ENCODE assay signal across 10 cellular contexts in the genomic region with DNA sequence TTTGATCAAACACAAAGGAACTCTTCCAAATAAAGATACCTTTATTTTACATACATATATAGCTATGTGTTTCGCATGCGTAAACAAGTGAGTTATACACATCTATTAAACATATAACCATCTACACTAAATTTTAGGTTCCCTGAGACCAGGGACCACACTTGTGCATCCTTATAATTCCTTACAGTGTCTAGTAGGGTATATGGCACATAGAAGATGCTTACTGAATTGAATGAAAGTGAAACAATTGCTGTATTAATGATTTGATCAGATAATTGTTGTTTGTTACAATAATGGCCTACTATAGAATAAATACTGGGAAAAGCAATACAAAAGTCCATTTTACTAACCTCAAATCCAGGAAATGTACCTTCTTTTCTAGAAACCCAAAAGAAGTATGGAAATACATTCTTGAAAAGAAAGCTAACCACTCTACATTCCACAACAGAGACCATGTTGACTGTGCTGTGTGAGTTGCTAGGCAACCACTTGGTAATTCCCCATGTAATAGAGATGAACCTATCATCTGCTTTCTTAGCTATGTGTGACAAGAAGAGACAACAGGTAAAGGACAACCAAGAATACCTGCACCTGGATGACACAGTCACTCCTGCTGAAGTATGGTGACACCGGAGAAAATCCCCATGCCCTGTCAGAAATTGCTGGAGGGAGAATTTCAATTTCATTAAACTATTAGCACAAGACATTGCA. TPM values are rescaled to one million over a fixed set of nuclear protein-coding genes. Genes with fewer than 3 reads are reported as not detected.
DNase-seq lines count a peak whose midpoint lies in the region; ATAC-seq and TF ChIP-seq lines count a peak whose summit lies in the region.
"Had no signal": no experiment of that assay in that cellular context is flagged by ENCODE, and none has a peak within 500 bp of the region (broad histone marks: within the 10 kb centered on the region; RNA-seq: fewer than 3 reads in every experiment).

No MANE protein-coding gene starts in this region.

- no peaks in the 10 kb centered on the region for H3K36me3 Mint-ChIP-seq in activated CD8-positive, alpha-beta memory T cell treated with anti-CD3 and anti-CD28 coated beads, Interleukin-2, amount 10 ng/mL, durations not matched to agents 7 days and 5 days

- no peaks in the 10 kb centered on the region for H3K36me3 ChIP-seq in mammary epithelial cell (ENCODE audit: insufficient read depth, low read length)
- H3K36me3 ChIP-seq: heart left ventricle had no signal

- BruUV-seq in mammary epithelial cell (replicated peaks; lab: Mats Ljungman, UMichigan), result no TSS peak

- CTCF ChIA-PET in activated CD8-positive, alpha-beta memory T cell treated with anti-CD3 and anti-CD28 coated beads, Interleukin-2, amount 10 ng/mL, durations not matched to agents 7 days and 5 days (lab: Charles Lee), result interaction anchor here (1.1 to 8.4 kb wide), 6 partner anchors 9 to 213 kb away, joined by 4 to 84 read pairs (median 6); no protein-coding TSS in a partner anchor
- CTCF ChIA-PET in mammary epithelial cell (lab: Charles Lee; ENCODE audit: low non-redundant PET), result interaction anchor here (1.3 kb wide), 1 partner anchor 210 kb away, joined by 5 read pairs; no protein-coding TSS in a partner anchor

- no peaks in the 10 kb centered on the region for H3K9me3 Mint-ChIP-seq in activated CD8-positive, alpha-beta memory T cell treated with anti-CD3 and anti-CD28 coated beads, Interleukin-2, amount 10 ng/mL, durations not matched to agents 7 days and 5 days (ENCODE audit: low read depth)

- no peak overlapping the region for H2AFZ ChIP-seq in mammary epithelial cell (ENCODE audit: low read depth, low read length)

- H3K27me3 ChIP-seq in mammary epithelial cell (ENCODE audit: insufficient read depth, low read length), result no peaks in the 10 kb centered on the region
- H3K27me3 ChIP-seq: heart left ventricle had no signal

- intact Hi-C loops in mammary epithelial cell (cut with micrococcal nuclease), result no loop called here

- peaks cover 23% of the 10 kb centered on the region for H3K4me1 ChIP-seq in mammary epithelial cell (ENCODE audit: insufficient read depth, low read length)

- no peak overlapping the region for H3K4me3 Mint-ChIP-seq in activated CD8-positive, alpha-beta memory T cell treated with anti-CD3 and anti-CD28 coated beads, Interleukin-2, amount 10 ng/mL, durations not matched to agents 7 days and 5 days
- H3K4me3 Mint-ChIP-seq: CD8-positive, alpha-beta memory T cell had no signal

- peak; percentile 42 for ATAC-seq in activated CD8-positive, alpha-beta memory T cell treated with anti-CD3 and anti-CD28 coated beads, Interleukin-2, amount 10 ng/mL, durations not matched to agents 7 days and 5 days
- ATAC-seq in HG03378 (IDR thresholded peaks at IDR 0.05; ENCODE audit: unreplicated experiment), result peak; percentile 50

- H3K27ac ChIP-seq in mammary epithelial cell (ENCODE audit: insufficient read depth, low read depth, low read length) (peak overlapping the region; percentile 21), caudate nucleus (ENCODE audit: low read depth, low read length) (no peak overlapping the region)

- peaks cover 7% of the 10 kb centered on the region for H3K4me1 Mint-ChIP-seq in activated CD8-positive, alpha-beta memory T cell treated with anti-CD3 and anti-CD28 coated beads, Interleukin-2, amount 10 ng/mL, durations not matched to agents 7 days and 5 days

- H3K27ac Mint-ChIP-seq in activated CD8-positive, alpha-beta memory T cell treated with anti-CD3 and anti-CD28 coated beads, Interleukin-2, amount 10 ng/mL, durations not matched to agents 7 days and 5 days, result no peak overlapping the region

- in situ Hi-C loops in mammary epithelial cell (cut with MboI; ENCODE audit: low sequenced_read_pairs in 2 of 2), result loop anchor here (25.0 kb wide), 1 partner anchor 374 kb away; no protein-coding TSS in a partner anchor

- dilution Hi-C loops in mammary epithelial cell (cut with HindIII; ENCODE audit: low sequenced_read_pairs), result loop anchor here (5.0 kb wide), 1 partner anchor 369 kb away; no protein-coding TSS in a partner anchor

- no peak overlapping the region for H3K4me2 ChIP-seq in mammary epithelial cell (ENCODE audit: insufficient read depth, low read depth, low read length)

- TF ChIP-seq CTCF in mammary epithelial cell (conservative IDR thresholded peaks at IDR 0.05 in 1 of 2, IDR thresholded peaks at IDR 0.05 in 1 of 2; ENCODE audit: extremely low read depth in 1 of 2, insufficient read depth in 1 of 2, low read depth in 1 of 2, low read length in 2 of 2), result no peak

- H3K27me3 Mint-ChIP-seq in activated CD8-positive, alpha-beta memory T cell treated with anti-CD3 and anti-CD28 coated beads, Interleukin-2, amount 10 ng/mL, durations not matched to agents 7 days and 5 days, result peaks cover 23% of the 10 kb centered on the region

- WGBS in mammary epithelial cell (ENCODE audit: low coverage, missing lambda C conversion rate), result 65% methylated on average over 3 of the region's 3 CpGs

- H3K4me3 ChIP-seq in mammary epithelial cell (replicated peaks in 1 of 3; ENCODE audit: insufficient read depth in 1 of 3, low read depth in 2 of 3, low read length in 3 of 3), result no peak overlapping the region
- H3K4me3 ChIP-seq: heart left ventricle had no signal

- no peaks in the 10 kb centered on the region for H4K20me1 ChIP-seq in mammary epithelial cell (ENCODE audit: insufficient read depth, low read length)

- no peak overlapping the region for H3K9ac ChIP-seq in mammary epithelial cell (ENCODE audit: insufficient read depth, low read length)

- peaks cover 3% of the 10 kb centered on the region for H3K9me3 ChIP-seq in mammary epithelial cell (replicated peaks; ENCODE audit: insufficient read depth, low read length)

- DNase-seq in activated CD8-positive, alpha-beta memory T cell treated with anti-CD3 and anti-CD28 coated beads, Interleukin-2, amount 10 ng/mL, durations not matched to agents 7 days and 5 days, result no peak
- no peak for DNase-seq in activated CD8-positive, alpha-beta memory T cell treated with anti-CD3 and anti-CD28 coated beads for 24 hours
- DNase-seq in mammary epithelial cell (peak; percentile 76), renal cortical epithelial cell (ENCODE audit: low read depth) (peak; percentile 79), caudate nucleus (lab: John Stamatoyannopoulos, UW) (no peak), NCI-H1105 treated with DMSO at 0.1 percent for 48 hours (lab: John Stamatoyannopoulos, UW) (no peak), UCSD-AML1 (lab: John Stamatoyannopoulos, UW; ENCODE audit: unreplicated experiment) (no peak)
- DNase-seq: heart left ventricle had no signal

- no peaks in the 10 kb centered on the region for H3K79me2 ChIP-seq in mammary epithelial cell (ENCODE audit: insufficient read depth, low read length)

RNA-seq across cellular contexts. Expression of gene CIPC, which starts 11.9 kb away (rescaled TPM):
- 10 to 100 TPM; 11.3 to 12.0 TPM for total RNA-seq in activated CD8-positive, alpha-beta memory T cell treated with anti-CD3 and anti-CD28 coated beads, Interleukin-2, amount 10 ng/mL, durations not matched to agents 7 days and 5 days
- total RNA-seq in mammary epithelial cell (10 to 100 TPM; 11.6 to 30.2 TPM), renal cortical epithelial cell (16.8 and 21.8 TPM in 2 replicates)
- 9.9 TPM for polyA plus RNA-seq in mammary epithelial cell
- polyA minus RNA-seq in mammary epithelial cell, result 14.5 TPM

RNA-seq across cellular contexts. Expression of gene ZDHHC22, which starts 55.4 kb away (rescaled TPM):
- not detected for total RNA-seq in activated CD8-positive, alpha-beta memory T cell treated with anti-CD3 and anti-CD28 coated beads, Interleukin-2, amount 10 ng/mL, durations not matched to agents 7 days and 5 days
- not detected for total RNA-seq in mammary epithelial cell
- not detected for polyA plus RNA-seq in mammary epithelial cell
- polyA minus RNA-seq in mammary epithelial cell, result not detected
- not detected in 2 replicates for total RNA-seq in renal cortical epithelial cell
- total RNA-seq: CD8-positive, alpha-beta memory T cell had no signal
- polyA plus RNA-seq: CD8-positive, alpha-beta memory T cell; heart left ventricle had no signal

RNA-seq across cellular contexts. Expression of gene IRF2BPL, which starts 57.7 kb away (rescaled TPM):
- total RNA-seq in activated CD8-positive, alpha-beta memory T cell treated with anti-CD3 and anti-CD28 coated beads, Interleukin-2, amount 10 ng/mL, durations not matched to agents 7 days and 5 days, result 10 to 100 TPM; 19.7 to 24.9 TPM
- 10 to 100 TPM; 41.3 to 49.4 TPM for total RNA-seq in mammary epithelial cell
- 14.0 TPM for polyA plus RNA-seq in mammary epithelial cell
- 13.7 TPM for polyA minus RNA-seq in mammary epithelial cell
- total RNA-seq in renal cortical epithelial cell, result 53.5 and 63.9 TPM in 2 replicates

Comparison
In these comparisons a context has a peak if more than half of its experiments do, and no peak if none do; other contexts are left out.
1. DNase-seq: peak in mammary epithelial cell (single experiment) and renal cortical epithelial cell (single experiment); none in activated CD8-positive, alpha-beta memory T cell treated with anti-CD3 and anti-CD28 coated beads, Interleukin-2, amount 10 ng/mL, durations not matched to agents 7 days and 5 days (single experiment), activated CD8-positive, alpha-beta memory T cell treated with anti-CD3 and anti-CD28 coated beads for 24 hours (single experiment), caudate nucleus (0 of 61), NCI-H1105 treated with DMSO at 0.1 percent for 48 hours (single experiment) and UCSD-AML1 (single experiment).